2 cellular contexts compared by ENCODE assay signal in the genomic region with DNA sequence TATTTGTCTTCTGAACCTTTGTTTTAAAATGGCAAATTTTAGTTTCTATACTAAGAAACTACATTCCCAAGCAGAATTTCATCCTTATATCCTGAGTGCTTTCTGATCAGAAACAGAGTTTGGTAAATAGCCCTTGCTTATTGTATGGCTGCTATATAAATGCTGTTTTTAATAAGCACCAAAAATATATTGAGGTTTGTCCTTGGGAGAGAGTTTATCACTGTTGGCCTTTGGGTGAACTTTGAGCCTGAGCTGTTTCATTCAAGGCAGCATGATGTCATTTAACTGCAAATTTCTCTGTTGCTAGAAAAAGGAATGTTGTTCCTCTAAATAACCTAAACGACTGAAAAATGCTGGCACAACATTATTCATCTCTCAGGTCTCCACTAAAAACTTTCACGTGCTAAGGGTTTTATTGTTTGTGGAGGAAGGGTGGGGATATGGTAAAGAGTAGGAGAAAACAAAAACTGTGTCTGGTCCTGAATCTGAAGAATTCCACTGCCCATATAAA.
TF ChIP-seq lines count a peak whose summit lies in the region.

No MANE protein-coding gene starts in this region.

TF ChIP-seq in A549, 52 proteins besides CTCF, POLR2A, EP300 and RAD21 (continued from another document):
- no peak for TF ChIP-seq USF2 (IDR thresholded peaks at IDR 0.05)

TF ChIP-seq in GM23338, 12 proteins besides CTCF, POLR2A, EP300 and RAD21 (continued from another document):
- no peak for TF ChIP-seq ZNF462 (CRISPR knock-in tag; IDR thresholded peaks at IDR 0.05)
- TF ChIP-seq JUNB (IDR thresholded peaks at IDR 0.05; ENCODE audit: unreplicated experiment), result no peak
- no peak for TF ChIP-seq EZH2phosphoT487 (IDR thresholded peaks at IDR 0.05; ENCODE audit: unreplicated experiment)
- TF ChIP-seq POLR2AphosphoS5 (IDR thresholded peaks at IDR 0.05; ENCODE audit: low read depth), result no peak
- TF ChIP-seq STAT1 (IDR thresholded peaks at IDR 0.05; ENCODE audit: unreplicated experiment), result no peak
- no peak for TF ChIP-seq NANOG (IDR thresholded peaks at IDR 0.05; ENCODE audit: borderline replicate concordance)
- no peak for TF ChIP-seq EZH2 (IDR thresholded peaks at IDR 0.05; ENCODE audit: low read depth, unreplicated experiment)
- TF ChIP-seq REST (IDR thresholded peaks at IDR 0.05; ENCODE audit: unreplicated experiment), result no peak
- no peak for TF ChIP-seq ETS1 (IDR thresholded peaks at IDR 0.05)
